ENCODE assay signal across 8 cellular contexts in genomic region chr19:29771708-29772415, GRCh38. TPM values are rescaled to one million over a fixed set of nuclear protein-coding genes. Genes with fewer than 3 reads are reported as not detected.
DNase-seq lines count a peak whose midpoint lies in the region; ATAC-seq and TF ChIP-seq lines count a peak whose summit lies in the region.

No MANE protein-coding gene starts in this region.

- intact Hi-C loops in HCT116 (cut with micrococcal nuclease) (no loop called here), thyroid gland (cut with DNase I) (loop anchor here (5.0 kb wide), 1 partner anchor 100 kb away; no protein-coding TSS in a partner anchor)

- TF ChIP-seq EP300 in SK-N-SH (IDR thresholded peaks at IDR 0.05; ENCODE audit: borderline replicate concordance in 1 of 2, low read depth in 1 of 2, low read length in 1 of 2), result no peak

- H3K27ac ChIP-seq in HCT116 (ENCODE audit: low read depth, low read length) (no peak overlapping the region), SK-N-SH (ENCODE audit: low read depth in 2 of 2, low read length in 1 of 2) (no peak overlapping the region), coronary artery (no peak overlapping the region), liver (ENCODE audit: low read depth in 1 of 2, low read length in 2 of 2) (no peak overlapping the region), thyroid gland (no peak overlapping the region)

- H3K27me3 ChIP-seq in HCT116 (ENCODE audit: insufficient read depth, low read length) (no peaks in the 10 kb centered on the region), SK-N-SH (ENCODE audit: insufficient read depth) (no peaks in the 10 kb centered on the region), liver (ENCODE audit: control insufficient read depth in 4 of 4, insufficient read depth in 4 of 4, low read length in 3 of 4) (no peaks in the 10 kb centered on the region), thyroid gland (no peaks in the 10 kb centered on the region)

- peak overlapping the region; percentile 52 for H3K4me2 ChIP-seq in HCT116 (ENCODE audit: low read length)
- H3K4me2 ChIP-seq in SK-N-SH, result no peak overlapping the region

- in situ Hi-C loops in Caki2 (cut with HindIII; ENCODE audit: low pct_unique_long_range_greater_than_20kb, low sequenced_read_pairs), result no loop called here

- H3K9me3 ChIP-seq in HCT116 (ENCODE audit: control insufficient read depth in 1 of 2, insufficient read depth in 1 of 2, low read depth in 1 of 2, low read length in 2 of 2) (no peaks in the 10 kb centered on the region), SK-N-SH (no peaks in the 10 kb centered on the region), liver (ENCODE audit: control insufficient read depth in 4 of 4, low read length in 3 of 4) (no peaks in the 10 kb centered on the region), thyroid gland (no peaks in the 10 kb centered on the region)

- POLR2A ChIA-PET in HCT116 (lab: Charles Lee) (no interaction called here), SK-N-SH (lab: Yijun Ruan, JAX) (no interaction called here)

- H3K4me1 ChIP-seq in HCT116 (ENCODE audit: control insufficient read depth in 1 of 2, insufficient read depth in 2 of 2, low read length in 2 of 2) (peaks cover 3 to 8% of the 10 kb centered on the region in 2 experiments; a peak in 2 of 4 replicates), SK-N-SH (ENCODE audit: control insufficient read depth in 1 of 2, insufficient read depth in 2 of 2, low read depth in 1 of 2, low read length in 1 of 2) (peaks cover 0 to 6% of the 10 kb centered on the region in 2 experiments; a peak in 1 of 4 replicates), liver (ENCODE audit: control insufficient read depth in 4 of 4, insufficient read depth in 4 of 4, low read length in 3 of 4) (no peaks in the 10 kb centered on the region), thyroid gland (no peaks in the 10 kb centered on the region)

- no peaks in the 10 kb centered on the region for H4K20me1 ChIP-seq in HCT116 (ENCODE audit: insufficient read depth)
- no peaks in the 10 kb centered on the region for H4K20me1 ChIP-seq in SK-N-SH (ENCODE audit: insufficient read depth)

- no peaks in the 10 kb centered on the region for H3K36me3 ChIP-seq in HCT116 (ENCODE audit: control insufficient read depth in 1 of 2, insufficient read depth in 2 of 2, low read length in 2 of 2)
- H3K36me3 ChIP-seq in SK-N-SH (replicated peaks in 1 of 2; ENCODE audit: control insufficient read depth in 1 of 2, insufficient read depth in 2 of 2, low read length in 1 of 2), result no peaks in the 10 kb centered on the region
- H3K36me3 ChIP-seq in liver (ENCODE audit: control insufficient read depth in 4 of 4, insufficient read depth in 3 of 4, low read depth in 1 of 4, low read length in 3 of 4), result no peaks in the 10 kb centered on the region
- no peaks in the 10 kb centered on the region for H3K36me3 ChIP-seq in thyroid gland

- no peaks in the 10 kb centered on the region for H3K79me2 ChIP-seq in HCT116 (ENCODE audit: insufficient read depth, low read length)
- no peaks in the 10 kb centered on the region for H3K79me2 ChIP-seq in SK-N-SH (ENCODE audit: insufficient read depth)

- H3K9ac ChIP-seq in HCT116 (ENCODE audit: low read length), result no peak overlapping the region; the same call in 1 of the 2 replicates
- H3K9ac ChIP-seq in SK-N-SH, result no peak overlapping the region
- H3K9ac ChIP-seq in liver (ENCODE audit: low read depth in 1 of 2, low read length in 2 of 2), result no peak overlapping the region

- DNase-seq in Caki2 (ENCODE audit: low read depth) (peak; percentile 38), HCT116 (ENCODE audit: low read depth, low spot score) (peak; percentile 43), SK-N-SH (peak; percentile 86), coronary artery (ENCODE audit: low spot score) (no peak), thyroid gland (peak; percentile 54 to 65), NAMALWA (ENCODE audit: low spot score) (no peak)

- RAD21 ChIA-PET in HCT116 (lab: Charles Lee; ENCODE audit: low non-redundant PET in 1 of 2, low total read pairs in 2 of 2, uncharacterized antibody in 2 of 2, unreplicated experiment in 2 of 2), result no interaction called here

- H3F3A ChIP-seq in SK-N-SH (replicated peaks; ENCODE audit: insufficient read depth), result no peaks in the 10 kb centered on the region

- TF ChIP-seq POLR2A in HCT116 (IDR thresholded peaks at IDR 0.05; ENCODE audit: borderline replicate concordance, extremely low read depth, insufficient read depth, insufficient read length) (no peak), thyroid gland (IDR thresholded peaks at IDR 0.05) (no peak)

- peak; percentile 58 for TF ChIP-seq RAD21 in HCT116 (IDR thresholded peaks at IDR 0.05; ENCODE audit: low read depth)
- peak; percentile 70 for TF ChIP-seq RAD21 in SK-N-SH (IDR thresholded peaks at IDR 0.05; ENCODE audit: low read length)
- TF ChIP-seq RAD21 in liver (IDR thresholded peaks at IDR 0.05), result peak; percentile 67 to 77

- no TSS peak for BruUV-seq in HCT116 (replicated peaks; lab: Mats Ljungman, UMichigan)

- CTCF ChIA-PET in HCT116 (lab: Charles Lee), result interaction anchor here (0.6 to 1.9 kb wide), 7 partner anchors 10 to 101 kb away, joined by 3 to 11 read pairs (median 4); no protein-coding TSS in a partner anchor
- CTCF ChIA-PET in SK-N-SH (lab: Yijun Ruan, JAX), result interaction anchor here (0.8 to 5.2 kb wide), 20 partner anchors 8 to 124 kb away, joined by 3 to 31 read pairs (median 4); no protein-coding TSS in a partner anchor

- H3K4me3 ChIP-seq in HCT116 (replicated peaks in 1 of 2; ENCODE audit: low read depth in 1 of 2, low read length in 2 of 2) (no peak overlapping the region), SK-N-SH (ENCODE audit: low read depth in 2 of 2, low read length in 1 of 2) (no peak overlapping the region), coronary artery (no peak overlapping the region), liver (ENCODE audit: low read depth in 1 of 3, low read length in 3 of 3) (no peak overlapping the region), thyroid gland (replicated peaks in 1 of 3) (no peak overlapping the region)

- ATAC-seq in HCT116 (peak; percentile 96), GM19455 (IDR thresholded peaks at IDR 0.05; ENCODE audit: unreplicated experiment) (no peak)

- WGBS in SK-N-SH (ENCODE audit: low lambda C conversion rate), result 36% methylated on average over 12 of the region's 14 CpGs
- 22% methylated on average over 14 of the region's 14 CpGs for WGBS in liver
- 22 to 26% methylated on average over 14 of the region's 14 CpGs for WGBS in thyroid gland, 2 donors

- H2AFZ ChIP-seq in HCT116 (ENCODE audit: low read depth, low read length, poor library complexity, severe bottlenecking), result peak overlapping the region; percentile 84
- no peak overlapping the region for H2AFZ ChIP-seq in SK-N-SH (ENCODE audit: low read depth)

- TF ChIP-seq CTCF in HCT116 (IDR thresholded peaks at IDR 0.05 in 2 of 3, conservative IDR thresholded peaks at IDR 0.05 in 1 of 3; ENCODE audit: borderline replicate concordance in 1 of 3, insufficient read depth in 1 of 3, low read depth in 2 of 3, low read length in 2 of 3) (peak; percentile 31 to 89 (median 74); a peak in 4 of 6 replicates), SK-N-SH (IDR thresholded peaks at IDR 0.05) (peak; percentile 70), coronary artery (IDR thresholded peaks at IDR 0.05) (peak; percentile 37), liver (IDR thresholded peaks at IDR 0.05; ENCODE audit: low read depth, low read length, missing input control) (peak; percentile 57), thyroid gland (IDR thresholded peaks at IDR 0.05) (peak; percentile 33 to 80 (median 56))

- H3K9me2 ChIP-seq in HCT116 (ENCODE audit: insufficient read depth) (no peaks in the 10 kb centered on the region), SK-N-SH (no peaks in the 10 kb centered on the region)

TF ChIP-seq in HCT116, 20 proteins besides CTCF, POLR2A, EP300 and RAD21 (continues in another document):
- TF ChIP-seq, protein P1, sequence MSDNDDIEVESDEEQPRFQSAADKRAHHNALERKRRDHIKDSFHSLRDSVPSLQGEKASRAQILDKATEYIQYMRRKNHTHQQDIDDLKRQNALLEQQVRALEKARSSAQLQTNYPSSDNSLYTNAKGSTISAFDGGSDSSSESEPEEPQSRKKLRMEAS (IDR thresholded peaks at IDR 0.05), result peak; percentile 32; the same call in 1 of the 2 replicates
- TF ChIP-seq TCF7L2 (IDR thresholded peaks at IDR 0.05; ENCODE audit: borderline replicate concordance, extremely low read depth, insufficient read depth, insufficient read length), result peak; percentile 23

TF ChIP-seq in SK-N-SH, 30 proteins besides CTCF, POLR2A, EP300 and RAD21 (continues in another document):
- TF ChIP-seq SMC3 (IDR thresholded peaks at IDR 0.05; ENCODE audit: low read depth, low read length), result peak; percentile 85

TF ChIP-seq in liver, 16 proteins besides CTCF, POLR2A, EP300 and RAD21:
- TF ChIP-seq FOXA2 (IDR thresholded peaks at IDR 0.05), result no peak
- TF ChIP-seq SP1 (IDR thresholded peaks at IDR 0.05), result no peak
- TF ChIP-seq HNF4A (conservative IDR thresholded peaks at IDR 0.05), result no peak
- TF ChIP-seq, protein P1 (IDR thresholded peaks at IDR 0.05), result no peak
- no peak for TF ChIP-seq YY1 (IDR thresholded peaks at IDR 0.05)
- no peak for TF ChIP-seq GABPA (IDR thresholded peaks at IDR 0.05 in 1 of 2, conservative IDR thresholded peaks at IDR 0.05 in 1 of 2)
- no peak for TF ChIP-seq RXRA (IDR thresholded peaks at IDR 0.05)

RNA-seq across cellular contexts. Expression of gene CCNE1, which starts 39.9 kb away (rescaled TPM):
- total RNA-seq in Caki2 (2014; rRNA removed; shearing (Covaris generic); ENCODE audit: low replicate concordance), result 24.0 and 33.0 TPM in 2 replicates
- total RNA-seq in HCT116 (2021; ENCODE audit: unreplicated experiment) (29.3 TPM), liver (10 to 100 TPM in 1 of 2 donors, under 1 TPM in 1; 0.84 to 19.5 TPM), thyroid gland (1 to 10 TPM; 1.2 to 5.3 (median 3.0) TPM)
- 14.7 and 18.4 TPM in 2 replicates for polyA plus RNA-seq in HCT116 (2012)
- polyA plus RNA-seq in SK-N-SH (2012; rRNA removed) (8.9 and 9.0 TPM in 2 replicates), liver (under 1 TPM; 0.32 to 0.74 TPM)
- 9.3 and 9.9 TPM in 2 replicates for polyA plus RNA-seq in SK-N-SH (2012; cell fraction: cytosol; rRNA removed)
- 14.9 and 17.0 TPM in 2 replicates for polyA plus RNA-seq in SK-N-SH (2012; cell fraction: nucleus; rRNA removed)

RNA-seq across cellular contexts. Expression of gene C19orf12, which starts 56.8 kb away (rescaled TPM):
- 20.9 and 49.2 TPM in 2 replicates for total RNA-seq in Caki2 (2014; rRNA removed; shearing (Covaris generic); ENCODE audit: low replicate concordance)
- total RNA-seq in HCT116 (2021; ENCODE audit: unreplicated experiment) (10.0 TPM), liver (10 to 100 TPM; 21.2 to 82.8 TPM), thyroid gland (10 to 100 TPM; 24.4 to 34.0 (median 31.9) TPM)
- 9.3 and 10.2 TPM in 2 replicates for polyA plus RNA-seq in HCT116 (2012)
- polyA plus RNA-seq in SK-N-SH (2012; rRNA removed) (26.4 and 30.5 TPM in 2 replicates), liver (10 to 100 TPM; 37.6 to 42.6 TPM)
- 25.0 and 30.1 TPM in 2 replicates for polyA plus RNA-seq in SK-N-SH (2012; cell fraction: cytosol; rRNA removed)
- polyA plus RNA-seq in SK-N-SH (2012; cell fraction: nucleus; rRNA removed), result 23.5 and 27.6 TPM in 2 replicates

Comparison
In these comparisons a context has a peak if more than half of its experiments do, and no peak if none do; other contexts are left out.
1. DNase-seq: peak in Caki2 (single experiment), HCT116 (single experiment), SK-N-SH (single experiment) and thyroid gland (2 of 2); none in coronary artery (single experiment) and NAMALWA (single experiment).
2. Peak in every context shown above with its lines, with median percentiles within 50 percentile points of each other: CTCF ChIP-seq.